In the genomic region with DNA sequence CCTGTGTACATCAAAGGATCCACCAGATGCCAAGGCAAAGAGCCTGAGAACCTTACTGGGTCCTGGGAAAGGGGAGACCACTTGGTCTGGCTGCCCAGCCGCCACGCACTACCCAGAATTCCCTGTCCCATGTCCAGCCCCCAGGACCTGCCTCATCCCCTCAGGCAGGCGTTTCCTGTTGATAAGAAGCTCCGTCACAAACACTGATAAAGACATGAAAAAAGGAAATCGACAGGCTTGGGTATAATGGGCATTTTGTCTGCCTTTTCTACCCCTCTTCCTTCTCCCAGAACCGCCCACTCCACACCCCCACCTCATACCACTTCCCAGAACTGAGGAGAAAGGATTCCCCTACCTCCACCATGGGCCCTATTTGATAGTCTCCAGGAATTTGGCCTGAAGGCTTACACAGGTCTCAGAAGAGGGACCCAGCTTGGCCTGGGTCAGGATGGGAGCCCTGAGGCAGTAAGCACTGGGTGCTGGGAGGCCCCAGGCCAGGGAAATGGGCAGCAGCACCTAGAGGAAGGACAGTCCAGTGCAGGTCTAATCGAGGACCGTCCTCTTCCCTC, we compare ENCODE assay signal across 12 cellular contexts. TPM values are rescaled to one million over a fixed set of nuclear protein-coding genes. Genes with fewer than 3 reads are reported as not detected.
DNase-seq lines count a peak whose midpoint lies in the region; ATAC-seq, FAIRE-seq and TF ChIP-seq lines count a peak whose summit lies in the region.
"Had no signal": no experiment of that assay in that cellular context is flagged by ENCODE, and none has a peak within 500 bp of the region (broad histone marks: within the 10 kb centered on the region; RNA-seq: fewer than 3 reads in every experiment).

No MANE protein-coding gene starts in this region.

- no peaks in the 10 kb centered on the region for H4K20me1 ChIP-seq in endothelial cell of umbilical vein (replicated peaks; ENCODE audit: control insufficient read depth, extremely low read depth, insufficient read depth, low read length)

- TF ChIP-seq CTCF in endothelial cell of umbilical vein (IDR thresholded peaks at IDR 0.05; ENCODE audit: extremely low read depth in 1 of 2, insufficient read depth in 1 of 2, low read depth in 1 of 2, low read length in 2 of 2) = peak in 1 of 2 donors; percentile 2

- POLR2A ChIA-PET in endothelial cell of umbilical vein (lab: Charles Lee) = interaction anchor here (0.6 to 1.8 kb wide), 7 partner anchors 8 to 81 kb away, joined by 3 to 9 read pairs (median 5); a partner anchor contains a TSS

- peaks cover 0 to 3% of the 10 kb centered on the region in 2 experiments for H3K36me3 ChIP-seq in endothelial cell of umbilical vein (ENCODE audit: control insufficient read depth in 2 of 2, extremely low read depth in 1 of 2, insufficient read depth in 2 of 2, low read length in 2 of 2)
- H3K36me3 ChIP-seq in muscle layer of duodenum (ENCODE audit: control insufficient read depth in 1 of 2, insufficient read depth in 2 of 2, low read length in 2 of 2) = no peaks in the 10 kb centered on the region

- dilution Hi-C loops in endothelial cell of umbilical vein (cut with MboI; ENCODE audit: extremely low pct_ligation_motif_present, low sequenced_read_pairs) = no loop called here

- intact Hi-C loops in endothelial cell of umbilical vein (cut with micrococcal nuclease) = loop anchor here (1.0 kb wide), 5 partner anchors 14 to 97 kb away; a partner anchor contains a TSS

- H3K9me1 ChIP-seq in endothelial cell of umbilical vein (replicated peaks; ENCODE audit: control insufficient read depth, extremely low read depth, insufficient read depth, low read length) = no peaks in the 10 kb centered on the region

- H2AFZ ChIP-seq in endothelial cell of umbilical vein (ENCODE audit: low read depth, low read length) = peak overlapping the region; percentile 10
- H2AFZ ChIP-seq: PC-9 had no signal

- DNase-seq in GF-D8 (lab: John Stamatoyannopoulos, UW) = peak; percentile 27
- peak; percentile 98 for DNase-seq in endothelial cell of umbilical vein (ENCODE audit: low read depth, low spot score)
- no peak for DNase-seq in H54 (ENCODE audit: insufficient read length, low spot score)
- DNase-seq: central memory CD4-positive, alpha-beta T cell had no signal

- TSS peak; percentile 3 for BruUV-seq in endothelial cell of umbilical vein (replicated peaks; lab: Mats Ljungman, UMichigan)

- H3K4me3 ChIP-seq in endothelial cell of umbilical vein (replicated peaks in 1 of 3; ENCODE audit: insufficient read depth in 1 of 3, low read depth in 1 of 3, low read length in 3 of 3) (no peak overlapping the region), muscle layer of duodenum (ENCODE audit: low read depth in 1 of 2, low read length in 2 of 2) (no peak overlapping the region)
- H3K4me3 ChIP-seq: PC-9 had no signal

- H3K9ac ChIP-seq in endothelial cell of umbilical vein (replicated peaks; ENCODE audit: extremely low read depth, insufficient read depth, low read length) = peak overlapping the region; percentile 86

- no peaks in the 10 kb centered on the region for H3K27me3 ChIP-seq in endothelial cell of umbilical vein (ENCODE audit: control insufficient read depth in 2 of 2, insufficient read depth in 2 of 2, low read length in 2 of 2)
- no peaks in the 10 kb centered on the region for H3K27me3 ChIP-seq in muscle layer of duodenum (ENCODE audit: low read depth, low read length)

- peak overlapping the region; percentile 99 for H3K27ac ChIP-seq in endothelial cell of umbilical vein (ENCODE audit: insufficient read depth, low read depth, low read length)
- H3K27ac ChIP-seq in muscle layer of duodenum (ENCODE audit: low read length) = peak overlapping the region; percentile 60
- H3K27ac ChIP-seq: PC-9 had no signal

- H3K79me2 ChIP-seq in endothelial cell of umbilical vein (ENCODE audit: control insufficient read depth, insufficient read depth, low read length) = no peaks in the 10 kb centered on the region

- H3K4me2 ChIP-seq in endothelial cell of umbilical vein (ENCODE audit: insufficient read depth, low read length) = peak overlapping the region; percentile 53
- H3K4me2 ChIP-seq: PC-9 had no signal

- TF ChIP-seq POLR2A in endothelial cell of umbilical vein (IDR thresholded peaks at IDR 0.05; ENCODE audit: low read depth, low read length) = peak; percentile 66
- no peak for TF ChIP-seq POLR2A in H54 (IDR thresholded peaks at IDR 0.05; ENCODE audit: low read depth, low read length)

- H3K4me1 ChIP-seq in endothelial cell of umbilical vein (ENCODE audit: control insufficient read depth, extremely low read depth, insufficient read depth, low read length) = peaks cover 54% of the 10 kb centered on the region
- H3K4me1 ChIP-seq in muscle layer of duodenum (ENCODE audit: control insufficient read depth in 1 of 2, insufficient read depth in 2 of 2, low read length in 2 of 2) = peaks cover 0 to 19% of the 10 kb centered on the region in 2 donors

- H3K9me3 ChIP-seq in endothelial cell of umbilical vein (replicated peaks; ENCODE audit: control insufficient read depth, insufficient read depth, low read length) (no peaks in the 10 kb centered on the region), muscle layer of duodenum (ENCODE audit: control insufficient read depth in 1 of 2, low read length in 2 of 2) (no peaks in the 10 kb centered on the region)

- peak; percentile 95 for FAIRE-seq in endothelial cell of umbilical vein (lab: Jason Lieb, UNC)
- FAIRE-seq in H54 (lab: Jason Lieb, UNC) = no peak

- ATAC-seq in GM18861 (IDR thresholded peaks at IDR 0.05; ENCODE audit: unreplicated experiment) (no peak), GM19463 (IDR thresholded peaks at IDR 0.05; ENCODE audit: unreplicated experiment) (no peak)

- CTCF ChIA-PET in endothelial cell of umbilical vein (lab: Charles Lee) = interaction anchor here (0.6 to 12.8 kb wide), 20 partner anchors 12 to 100 kb away, joined by 3 to 393 read pairs (median 5); a partner anchor contains a TSS

TF ChIP-seq in endothelial cell of umbilical vein, 7 proteins besides CTCF, POLR2A, EP300 and RAD21:
- TF ChIP-seq, protein P1, sequence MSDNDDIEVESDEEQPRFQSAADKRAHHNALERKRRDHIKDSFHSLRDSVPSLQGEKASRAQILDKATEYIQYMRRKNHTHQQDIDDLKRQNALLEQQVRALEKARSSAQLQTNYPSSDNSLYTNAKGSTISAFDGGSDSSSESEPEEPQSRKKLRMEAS (IDR thresholded peaks at IDR 0.05; ENCODE audit: insufficient read depth, insufficient read length) = no peak
- peak; percentile 93 for TF ChIP-seq POLR2AphosphoS5 (IDR thresholded peaks at IDR 0.05; ENCODE audit: insufficient read depth, low read depth, low read length)
- peak; percentile 95 for TF ChIP-seq GATA2 (IDR thresholded peaks at IDR 0.05; ENCODE audit: insufficient read depth, insufficient read length, low read depth, low read length)

RNA-seq across cellular contexts. Expression of a gene that starts 18.8 kb away (rescaled TPM):
- 404 and 427 TPM in 2 replicates for total RNA-seq in endothelial cell of umbilical vein
- 355 and 403 TPM in 2 replicates for polyA plus RNA-seq in endothelial cell of umbilical vein
- polyA plus RNA-seq in endothelial cell of umbilical vein (2011; cell fraction: cytosol; rRNA removed) = 270 and 301 TPM in 2 replicates
- 559 and 644 TPM in 2 replicates for polyA plus RNA-seq in endothelial cell of umbilical vein (2011; cell fraction: nucleus; rRNA removed)
- polyA plus RNA-seq in endothelial cell of umbilical vein (2012) = 203 and 337 TPM in 2 replicates
- 398 and 445 TPM in 2 replicates for polyA minus RNA-seq in endothelial cell of umbilical vein
- not detected for polyA minus RNA-seq in endothelial cell of umbilical vein (2011; cell fraction: cytosol; rRNA and poly(A)+ RNA removed)
- polyA minus RNA-seq in endothelial cell of umbilical vein (2011; cell fraction: nucleus; rRNA and poly(A)+ RNA removed) = 169 and 190 TPM in 2 replicates
- total RNA-seq: activated CD8-positive, alpha-beta T cell treated with anti-CD3 and anti-CD28 coated beads for 36 hours; activated naive CD4-positive, alpha-beta T cell treated with anti-CD3 and anti-CD28 coated beads for 36 hours; PC-9 had no signal

RNA-seq across cellular contexts. Expression of a gene that starts 25.4 kb away (rescaled TPM):
- 25.4 and 33.7 TPM in 2 replicates for total RNA-seq in endothelial cell of umbilical vein
- 25.5 and 29.0 TPM in 2 replicates for polyA plus RNA-seq in endothelial cell of umbilical vein
- 23.9 and 24.1 TPM in 2 replicates for polyA plus RNA-seq in endothelial cell of umbilical vein (2011; cell fraction: cytosol; rRNA removed)
- 43.8 and 45.3 TPM in 2 replicates for polyA plus RNA-seq in endothelial cell of umbilical vein (2011; cell fraction: nucleus; rRNA removed)
- polyA plus RNA-seq in endothelial cell of umbilical vein (2012) = 21.7 and 26.2 TPM in 2 replicates
- 54.5 and 58.3 TPM in 2 replicates for polyA minus RNA-seq in endothelial cell of umbilical vein
- polyA minus RNA-seq in endothelial cell of umbilical vein (2011; cell fraction: cytosol; rRNA and poly(A)+ RNA removed) = 7.4 TPM
- polyA minus RNA-seq in endothelial cell of umbilical vein (2011; cell fraction: nucleus; rRNA and poly(A)+ RNA removed) = 24.5 and 28.9 TPM in 2 replicates

RNA-seq across cellular contexts. Expression of a gene that starts 38.2 kb away (rescaled TPM):
- 0.95 and 1.2 TPM in 2 replicates for total RNA-seq in endothelial cell of umbilical vein
- polyA plus RNA-seq in endothelial cell of umbilical vein = 0.80 and 0.92 TPM in 2 replicates
- polyA plus RNA-seq in endothelial cell of umbilical vein (2011; cell fraction: cytosol; rRNA removed) = 0.25 and 0.34 TPM in 2 replicates
- 2.9 and 3.2 TPM in 2 replicates for polyA plus RNA-seq in endothelial cell of umbilical vein (2011; cell fraction: nucleus; rRNA removed)
- 0.60 and 0.86 TPM in 2 replicates for polyA plus RNA-seq in endothelial cell of umbilical vein (2012)
- polyA minus RNA-seq in endothelial cell of umbilical vein = 0.36 and 0.61 TPM in 2 replicates
- not detected for polyA minus RNA-seq in endothelial cell of umbilical vein (2011; cell fraction: cytosol; rRNA and poly(A)+ RNA removed)
- 0.58 and 0.87 TPM in 2 replicates for polyA minus RNA-seq in endothelial cell of umbilical vein (2011; cell fraction: nucleus; rRNA and poly(A)+ RNA removed)
- total RNA-seq: activated CD8-positive, alpha-beta T cell treated with anti-CD3 and anti-CD28 coated beads for 36 hours; activated naive CD4-positive, alpha-beta T cell treated with anti-CD3 and anti-CD28 coated beads for 36 hours; neural crest cell; PC-9 had no signal
- polyA plus RNA-seq: fibroblast of lung had no signal
